8 cellular contexts compared by ENCODE assay signal in the genomic region with DNA sequence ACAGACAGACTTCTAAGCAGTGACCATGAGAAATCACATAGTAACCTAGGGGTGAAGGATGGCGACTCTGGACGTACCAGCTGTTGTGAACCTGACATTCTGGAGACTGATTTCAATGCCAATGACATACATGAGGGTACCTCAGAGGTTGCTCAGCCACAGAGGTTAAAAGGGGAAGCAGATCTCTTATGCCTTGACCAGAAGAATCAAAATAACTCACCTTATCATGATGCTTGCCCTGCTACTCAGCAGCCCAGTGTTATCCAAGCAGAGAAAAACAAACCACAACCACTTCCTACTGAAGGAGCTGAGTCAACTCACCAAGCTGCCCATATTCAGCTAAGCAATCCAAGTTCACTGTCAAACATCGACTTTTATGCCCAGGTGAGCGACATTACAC.
DNase-seq lines count a peak whose midpoint lies in the region; ATAC-seq, FAIRE-seq and TF ChIP-seq lines count a peak whose summit lies in the region.

No MANE protein-coding gene starts in this region.

- peak; percentile 93 for ATAC-seq in GM18511 (IDR thresholded peaks at IDR 0.05; ENCODE audit: unreplicated experiment)

- DNase-seq in H54 (ENCODE audit: insufficient read length, low spot score): no peak
- DNase-seq in epithelial cell of esophagus (ENCODE audit: low read depth): peak; percentile 2
- DNase-seq in medulla oblongata (ENCODE audit: extremely low spot score): no peak
- DNase-seq in NCI-H748 treated with DMSO at 0.1 percent for 48 hours (lab: John Stamatoyannopoulos, UW): no peak
- DNase-seq in RWPE1 (ENCODE audit: low spot score): no peak
- DNase-seq in NCI-H2227 (lab: John Stamatoyannopoulos, UW; ENCODE audit: unreplicated experiment): no peak

- POLR2A ChIA-PET in RWPE1 (lab: Yijun Ruan, JAX; ENCODE audit: low non-redundant PET): no interaction called here

- H3K9me2 ChIP-seq in Loucy (replicated peaks; ENCODE audit: low read depth, low read length): no peaks in the 10 kb centered on the region

- H3K9ac ChIP-seq in Loucy (ENCODE audit: low read depth, low read length, poor library complexity, severe bottlenecking): no peak overlapping the region

- TF ChIP-seq CTCF in Loucy (conservative IDR thresholded peaks at IDR 0.05; ENCODE audit: low read length) (no peak), epithelial cell of esophagus (IDR thresholded peaks at IDR 0.05; ENCODE audit: insufficient read depth, low read depth, low read length, missing control alignments) (no peak), RWPE1 (conservative IDR thresholded peaks at IDR 0.05; ENCODE audit: low read depth) (no peak)

- H3K4me3 ChIP-seq in Loucy (ENCODE audit: low read length, poor library complexity, severe bottlenecking) (peak overlapping the region; percentile 11), epithelial cell of esophagus (ENCODE audit: low read length) (no peak overlapping the region)

- no peaks in the 10 kb centered on the region for H3K36me3 ChIP-seq in Loucy (ENCODE audit: insufficient read depth, low read length)

- H3K27me3 ChIP-seq in Loucy (ENCODE audit: insufficient read depth, low read length, poor library complexity, severe bottlenecking): peaks cover 39% of the 10 kb centered on the region

- H2AFZ ChIP-seq in Loucy (ENCODE audit: low read length): no peak overlapping the region

- FAIRE-seq in H54 (lab: Jason Lieb, UNC): peak; percentile 93

- peak overlapping the region; percentile 43 for H3K4me2 ChIP-seq in Loucy (ENCODE audit: low read depth, low read length, poor library complexity, severe bottlenecking)

- CTCF ChIA-PET in RWPE1 (lab: Yijun Ruan, JAX): interaction anchor here (0.7 to 0.8 kb wide), 2 partner anchors 10 to 528 kb away, joined by 4 read pairs; no protein-coding TSS in a partner anchor

- H3K9me3 ChIP-seq in Loucy (ENCODE audit: insufficient read depth, low read depth, low read length): no peaks in the 10 kb centered on the region

- no peak overlapping the region for H3K27ac ChIP-seq in RWPE1

- H4K20me1 ChIP-seq in Loucy (ENCODE audit: insufficient read depth, low read length, poor library complexity, severe bottlenecking): no peaks in the 10 kb centered on the region

- no peaks in the 10 kb centered on the region for H3F3A ChIP-seq in Loucy (ENCODE audit: low read depth)

- H3K79me2 ChIP-seq in Loucy (ENCODE audit: insufficient read depth, low read length): no peaks in the 10 kb centered on the region

- no peak for TF ChIP-seq POLR2A in H54 (IDR thresholded peaks at IDR 0.05; ENCODE audit: low read depth, low read length)

- H3K4me1 ChIP-seq in Loucy (ENCODE audit: insufficient read depth, low read length, poor library complexity, severe bottlenecking): peaks cover 17% of the 10 kb centered on the region
